7 cellular contexts compared by ENCODE assay signal in genomic region chr7:39791911-39792310, GRCh38.
DNase-seq lines count a peak whose midpoint lies in the region; ATAC-seq and TF ChIP-seq lines count a peak whose summit lies in the region.
"Not testable (repeated sequence)": the region's sequence is repeated elsewhere in the genome, so short reads cannot be mapped to it uniquely, and the experiment has no call there.

No MANE protein-coding gene starts in this region.

- not testable (repeated sequence) for H3K4me3 Mint-ChIP-seq in CD14-positive monocyte; GM23338; activated CD4-positive, alpha-beta memory T cell treated with anti-CD3 and anti-CD28 coated beads for 36 hours; chondrocyte (ENCODE audit: unreplicated experiment)

- not testable (repeated sequence) for H3K9me3 ChIP-seq in OCI-LY1 (ENCODE audit: low read length)

- not testable (repeated sequence) for H3K4me3 ChIP-seq in GM23338; OCI-LY1 (ENCODE audit: low read depth, low read length, poor library complexity, severe bottlenecking); fibroblast of mammary gland (ENCODE audit: control insufficient read depth, low read depth, low read length)

- not testable (repeated sequence) for DNase-seq in CD14-positive monocyte (ENCODE audit: low spot score); GM23338 (ENCODE audit: low spot score); chondrocyte (ENCODE audit: low spot score)
- DNase-seq in activated CD4-positive, alpha-beta memory T cell treated with anti-CD3 and anti-CD28 coated beads for 36 hours: peak; percentile 13
- peak; percentile 75 for DNase-seq in fibroblast of mammary gland (ENCODE audit: low read depth)
- DNase-seq in islet precursor cell: peak; percentile 65

- H3K27me3 Mint-ChIP-seq in CD14-positive monocyte (ENCODE audit: low read depth in 3 of 3); GM23338 (ENCODE audit: insufficient read depth, low read depth, poor library complexity); activated CD4-positive, alpha-beta memory T cell treated with anti-CD3 and anti-CD28 coated beads for 36 hours; chondrocyte (ENCODE audit: low read depth): not testable (repeated sequence)

- intact Hi-C loops in CD14-positive monocyte (cut with micrococcal nuclease); activated CD4-positive, alpha-beta memory T cell treated with anti-CD3 and anti-CD28 coated beads for 36 hours (cut with micrococcal nuclease): not testable (repeated sequence)

- not testable (repeated sequence) for H3K4me1 Mint-ChIP-seq in CD14-positive monocyte; GM23338; activated CD4-positive, alpha-beta memory T cell treated with anti-CD3 and anti-CD28 coated beads for 36 hours (ENCODE audit: low read depth); chondrocyte (ENCODE audit: low read depth)

- H3K27me3 ChIP-seq in GM23338 (ENCODE audit: insufficient read depth); OCI-LY1 (ENCODE audit: insufficient read depth, low read length): not testable (repeated sequence)

- not testable (repeated sequence) for H3K36me3 ChIP-seq in GM23338 (ENCODE audit: insufficient read depth); OCI-LY1 (ENCODE audit: insufficient read depth, low read length)

- H3K36me3 Mint-ChIP-seq in CD14-positive monocyte (peaks cover 24 to 48% of the 10 kb centered on the region in 2 donors), GM23338 (ENCODE audit: low read depth) (peaks cover 16% of the 10 kb centered on the region; the same call in 2 of the 3 replicates)
- peaks cover 15% of the 10 kb centered on the region for H3K36me3 Mint-ChIP-seq in activated CD4-positive, alpha-beta memory T cell treated with anti-CD3 and anti-CD28 coated beads for 36 hours
- not testable (repeated sequence) for H3K36me3 Mint-ChIP-seq in chondrocyte (ENCODE audit: low read depth)

- not testable (repeated sequence) for H3K4me1 ChIP-seq in GM23338 (ENCODE audit: insufficient read depth); OCI-LY1 (ENCODE audit: insufficient read depth, low read length, severe bottlenecking)

- POLR2A ChIA-PET in activated CD4-positive, alpha-beta memory T cell treated with anti-CD3 and anti-CD28 coated beads for 36 hours (lab: Charles Lee): not testable (repeated sequence)

- not testable (repeated sequence) for H3K27ac ChIP-seq in GM23338 (ENCODE audit: low read depth); OCI-LY1 (ENCODE audit: low read depth, low read length, poor library complexity, severe bottlenecking)

- H3F3A ChIP-seq in GM23338 (replicated peaks; ENCODE audit: low read depth); OCI-LY1 (ENCODE audit: insufficient read depth, low read length): not testable (repeated sequence)

- peak overlapping the region in 4 of 7 donors; percentile 33 to 66 (median 62) for H3K27ac Mint-ChIP-seq in CD14-positive monocyte
- not testable (repeated sequence) for H3K27ac Mint-ChIP-seq in GM23338; activated CD4-positive, alpha-beta memory T cell treated with anti-CD3 and anti-CD28 coated beads for 36 hours; chondrocyte (ENCODE audit: unreplicated experiment)

- not testable (repeated sequence) for H4K20me1 ChIP-seq in GM23338 (replicated peaks; ENCODE audit: insufficient read depth); OCI-LY1 (ENCODE audit: insufficient read depth, low read length)

- not testable (repeated sequence) for H2AFZ ChIP-seq in GM23338; OCI-LY1 (ENCODE audit: low read length)

- not testable (repeated sequence) for H3K79me2 ChIP-seq in GM23338 (replicated peaks; ENCODE audit: insufficient read depth); OCI-LY1 (ENCODE audit: insufficient read depth, low read length)

- not testable (repeated sequence) for H3K9me3 Mint-ChIP-seq in CD14-positive monocyte; GM23338; activated CD4-positive, alpha-beta memory T cell treated with anti-CD3 and anti-CD28 coated beads for 36 hours; chondrocyte (ENCODE audit: low read depth)

- H3K9ac ChIP-seq in OCI-LY1 (ENCODE audit: low read length): not testable (repeated sequence)

- CTCF ChIA-PET in activated CD4-positive, alpha-beta memory T cell treated with anti-CD3 and anti-CD28 coated beads for 36 hours (lab: Charles Lee): interaction anchor here (1.1 kb wide), 1 partner anchor 212 kb away, joined by 4 read pairs; no protein-coding TSS in a partner anchor

- H3K4me2 ChIP-seq in GM23338; OCI-LY1 (ENCODE audit: low read length): not testable (repeated sequence)

- not testable (repeated sequence) for ATAC-seq in GM23338

- not testable (repeated sequence) for H3K9me2 ChIP-seq in GM23338 (ENCODE audit: insufficient read depth); OCI-LY1 (ENCODE audit: low read depth, low read length)

- not testable (repeated sequence) for TF ChIP-seq CTCF in CD14-positive monocyte (IDR thresholded peaks at IDR 0.05); fibroblast of mammary gland (conservative IDR thresholded peaks at IDR 0.05; ENCODE audit: control insufficient read depth, insufficient read depth, low read depth, low read length)
- TF ChIP-seq CTCF in GM23338 (conservative IDR thresholded peaks at IDR 0.05; ENCODE audit: low read depth in 2 of 2) (peak; percentile 13 to 38; a peak in 2 of 4 replicates), OCI-LY1 (IDR thresholded peaks at IDR 0.05; ENCODE audit: low read length) (peak; percentile 18; the same call in 1 of the 2 replicates), chondrocyte (IDR thresholded peaks at IDR 0.05) (peak; percentile 28)
